1 cellular context compared by ENCODE assay signal in the genomic region with DNA sequence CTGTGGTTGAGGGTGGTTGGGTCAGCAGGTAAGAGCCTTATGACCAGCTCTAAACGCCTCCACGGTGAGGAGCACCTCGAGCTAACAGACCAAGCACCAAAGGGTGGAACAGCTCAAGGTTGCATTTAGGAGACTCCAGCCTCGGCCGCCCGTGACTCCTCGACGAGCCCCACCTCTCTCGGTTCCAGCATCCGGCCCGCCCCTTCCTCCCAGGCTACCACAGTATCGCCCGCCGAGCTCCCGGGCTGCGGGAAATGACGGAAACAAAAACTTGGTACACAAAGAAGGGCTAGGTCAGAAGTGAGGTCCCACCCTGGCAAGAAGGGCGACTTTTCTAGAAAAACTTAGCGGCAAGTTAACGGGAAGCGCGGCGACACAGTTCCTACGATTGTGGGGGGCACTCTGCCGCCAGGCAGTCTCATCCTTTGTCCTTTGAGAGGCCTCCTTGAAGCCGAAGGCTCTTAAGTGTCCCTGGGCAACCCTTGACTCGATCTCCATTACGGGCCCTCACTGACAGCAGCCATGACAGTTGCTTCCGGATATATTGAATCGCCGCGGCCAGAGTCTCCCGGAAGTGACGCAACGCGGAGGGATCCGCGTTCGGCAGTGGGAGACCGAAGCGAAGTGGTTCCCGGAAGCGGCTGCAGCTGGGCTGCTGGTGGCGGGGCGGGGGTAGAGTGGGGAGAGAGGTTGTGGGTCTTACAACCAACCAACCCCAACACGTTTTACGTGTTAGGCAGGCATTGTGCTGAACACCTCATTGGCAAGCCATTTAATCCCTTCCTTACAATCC.
TF ChIP-seq lines count a peak whose summit lies in the region.

No MANE protein-coding gene starts in this region.

TF ChIP-seq in K562, 482 proteins besides CTCF, POLR2A, EP300 and RAD21 (continued from another document and continues in another):
- TF ChIP-seq FOXO4 (CRISPR knock-in tag; IDR thresholded peaks at IDR 0.05) (no peak), ZFP91 (CRISPR knock-in tag; IDR thresholded peaks at IDR 0.05) (no peak), ELF4 (CRISPR knock-in tag; IDR thresholded peaks at IDR 0.05) (peak; percentile 83), ZNF311 (CRISPR knock-in tag; IDR thresholded peaks at IDR 0.05) (no peak), ZBTB7A (IDR thresholded peaks at IDR 0.05; ENCODE audit: borderline replicate concordance, control insufficient read depth, low read depth, low read length) (peak; percentile 17; the same call in 1 of the 2 replicates), FOSL1 (tag; conservative IDR thresholded peaks at IDR 0.05) (peak; percentile 48; the same call in 1 of the 2 replicates), TSC22D4 (tag; IDR thresholded peaks at IDR 0.05) (no peak), CUX1 (CRISPR knock-in tag; IDR thresholded peaks at IDR 0.05) (no peak), BRD4 (IDR thresholded peaks at IDR 0.05) (peak; percentile 68), USF1 (CRISPR knock-in tag; IDR thresholded peaks at IDR 0.05) (0 out of 2 replicates have a peak, but pooled peaks have one; percentile 23), KLF13 (tag; IDR thresholded peaks at IDR 0.05; ENCODE audit: borderline replicate concordance, low read depth) (peak; percentile 35; the same call in 1 of the 2 replicates), ZNF24 (IDR thresholded peaks at IDR 0.05) (0 out of 2 replicates have a peak, but pooled peaks have one; percentile 26), MAFF (IDR thresholded peaks at IDR 0.05; ENCODE audit: low read length) (no peak), SPI1 (IDR thresholded peaks at IDR 0.05; ENCODE audit: borderline replicate concordance, low read depth, low read length) (peak; percentile 36; the same call in 1 of the 2 replicates), PHF8 (IDR thresholded peaks at IDR 0.05; ENCODE audit: borderline replicate concordance, low read length) (peak; percentile 87), BCL6 (CRISPR knock-in tag; IDR thresholded peaks at IDR 0.05) (no peak), ADNP (tag; IDR thresholded peaks at IDR 0.05) (no peak), ZNF436 (CRISPR knock-in tag; IDR thresholded peaks at IDR 0.05) (no peak), SNIP1 (IDR thresholded peaks at IDR 0.05; ENCODE audit: low read depth) (no peak), NFE2L1 (tag; IDR thresholded peaks at IDR 0.05; ENCODE audit: borderline replicate concordance, low read depth) (no peak), KLF16 (IDR thresholded peaks at IDR 0.05) (no peak), XRCC4 (IDR thresholded peaks at IDR 0.05; ENCODE audit: extremely low read depth, insufficient read depth, insufficient read length) (no peak), RFX5 (IDR thresholded peaks at IDR 0.05; ENCODE audit: low read depth, low read length) (no peak), SREBF2 (CRISPR knock-in tag; IDR thresholded peaks at IDR 0.05) (0 out of 2 replicates have a peak, but pooled peaks have one; percentile 18), ZNF644 (tag; IDR thresholded peaks at IDR 0.05; ENCODE audit: low read depth) (no peak; the same call in 1 of the 2 replicates), CHD1 (IDR thresholded peaks at IDR 0.05; ENCODE audit: low read length) (peak; percentile 83), CREB3L1 (IDR thresholded peaks at IDR 0.05; ENCODE audit: borderline replicate concordance, low read depth) (no peak; the same call in 1 of the 2 replicates), KLF6 (CRISPR knock-in tag; IDR thresholded peaks at IDR 0.05; ENCODE audit: borderline replicate concordance) (no peak), NR2F6 (CRISPR knock-in tag; IDR thresholded peaks at IDR 0.05) (no peak), DEAF1 (CRISPR knock-in tag; IDR thresholded peaks at IDR 0.05) (no peak), ESRRB (CRISPR knock-in tag; IDR thresholded peaks at IDR 0.05; ENCODE audit: borderline replicate concordance) (no peak), DMBX1 (CRISPR knock-in tag; IDR thresholded peaks at IDR 0.05; ENCODE audit: borderline replicate concordance) (0 out of 2 replicates have a peak, but pooled peaks have one; percentile 35), SMAD3 (CRISPR knock-in tag; conservative IDR thresholded peaks at IDR 0.05) (no peak), CHD2 (IDR thresholded peaks at IDR 0.05; ENCODE audit: low read depth, low read length) (peak; percentile 84), REST (CRISPR knock-in tag; IDR thresholded peaks at IDR 0.05; ENCODE audit: low read depth) (no peak)
- TF ChIP-seq, protein P1, sequence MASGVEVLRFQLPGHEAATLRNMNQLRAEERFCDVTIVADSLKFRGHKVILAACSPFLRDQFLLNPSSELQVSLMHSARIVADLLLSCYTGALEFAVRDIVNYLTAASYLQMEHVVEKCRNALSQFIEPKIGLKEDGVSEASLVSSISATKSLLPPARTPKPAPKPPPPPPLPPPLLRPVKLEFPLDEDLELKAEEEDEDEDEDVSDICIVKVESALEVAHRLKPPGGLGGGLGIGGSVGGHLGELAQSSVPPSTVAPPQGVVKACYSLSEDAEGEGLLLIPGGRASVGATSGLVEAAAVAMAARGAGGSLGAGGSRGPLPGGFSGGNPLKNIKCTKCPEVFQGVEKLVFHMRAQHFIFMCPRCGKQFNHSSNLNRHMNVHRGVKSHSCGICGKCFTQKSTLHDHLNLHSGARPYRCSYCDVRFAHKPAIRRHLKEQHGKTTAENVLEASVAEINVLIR (CRISPR knock-in tag; IDR thresholded peaks at IDR 0.05) = peak; percentile 87
- TF ChIP-seq, protein P2, sequence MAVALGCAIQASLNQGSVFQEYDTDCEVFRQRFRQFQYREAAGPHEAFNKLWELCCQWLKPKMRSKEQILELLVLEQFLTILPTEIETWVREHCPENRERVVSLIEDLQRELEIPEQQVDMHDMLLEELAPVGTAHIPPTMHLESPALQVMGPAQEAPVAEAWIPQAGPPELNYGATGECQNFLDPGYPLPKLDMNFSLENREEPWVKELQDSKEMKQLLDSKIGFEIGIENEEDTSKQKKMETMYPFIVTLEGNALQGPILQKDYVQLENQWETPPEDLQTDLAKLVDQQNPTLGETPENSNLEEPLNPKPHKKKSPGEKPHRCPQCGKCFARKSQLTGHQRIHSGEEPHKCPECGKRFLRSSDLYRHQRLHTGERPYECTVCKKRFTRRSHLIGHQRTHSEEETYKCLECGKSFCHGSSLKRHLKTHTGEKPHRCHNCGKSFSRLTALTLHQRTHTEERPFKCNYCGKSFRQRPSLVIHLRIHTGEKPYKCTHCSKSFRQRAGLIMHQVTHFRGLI (CRISPR knock-in tag; IDR thresholded peaks at IDR 0.05) = peak; percentile 30; the same call in 1 of the 2 replicates
